ENCODE assay signal across 20 cellular contexts in genomic region chr19:19471682-19472081, GRCh38. TPM values are rescaled to one million over a fixed set of nuclear protein-coding genes. Genes with fewer than 3 reads are reported as not detected.
DNase-seq lines count a peak whose midpoint lies in the region; ATAC-seq, FAIRE-seq and TF ChIP-seq lines count a peak whose summit lies in the region.
"Had no signal": no experiment of that assay in that cellular context is flagged by ENCODE, and none has a peak within 500 bp of the region (broad histone marks: within the 10 kb centered on the region; RNA-seq: fewer than 3 reads in every experiment).

No MANE protein-coding gene starts in this region.

- POLR2A ChIA-PET in GM12878 (lab: Charles Lee): no interaction called here

- H3K36me3 Mint-ChIP-seq in activated T-cell treated with anti-CD3 and anti-CD28 coated beads, Interleukin-2, amount 50 U/mL, for 24 hours (ENCODE audit: low read depth): peaks cover 89% of the 10 kb centered on the region
- H3K36me3 Mint-ChIP-seq in activated T-cell treated with anti-CD3 and anti-CD28 coated beads, Interleukin-2, amount 50 U/mL, for 4 hours (ENCODE audit: insufficient read depth): peaks cover 36% of the 10 kb centered on the region
- peaks cover 72% of the 10 kb centered on the region for H3K36me3 Mint-ChIP-seq in stimulated activated effector memory CD8-positive, alpha-beta T cell treated with anti-CD3 and anti-CD28 coated beads, Interleukin-12 subunit alpha, Interleukin-12 subunit beta, amount 100 ng/mL, for 72 hours

- H3K4me3 Mint-ChIP-seq in activated T-cell treated with anti-CD3 and anti-CD28 coated beads, Interleukin-2, amount 50 U/mL, for 24 hours: no peak overlapping the region
- H3K4me3 Mint-ChIP-seq in activated T-cell treated with anti-CD3 and anti-CD28 coated beads, Interleukin-2, amount 50 U/mL, for 4 hours: no peak overlapping the region
- no peak overlapping the region for H3K4me3 Mint-ChIP-seq in stimulated activated effector memory CD8-positive, alpha-beta T cell treated with anti-CD3 and anti-CD28 coated beads, Interleukin-12 subunit alpha, Interleukin-12 subunit beta, amount 100 ng/mL, for 72 hours

- peaks cover 19% of the 10 kb centered on the region for H3K9me3 Mint-ChIP-seq in activated T-cell treated with anti-CD3 and anti-CD28 coated beads, Interleukin-2, amount 50 U/mL, for 24 hours
- peaks cover 16% of the 10 kb centered on the region for H3K9me3 Mint-ChIP-seq in activated T-cell treated with anti-CD3 and anti-CD28 coated beads, Interleukin-2, amount 50 U/mL, for 4 hours
- peaks cover 7% of the 10 kb centered on the region for H3K9me3 Mint-ChIP-seq in stimulated activated effector memory CD8-positive, alpha-beta T cell treated with anti-CD3 and anti-CD28 coated beads, Interleukin-12 subunit alpha, Interleukin-12 subunit beta, amount 100 ng/mL, for 72 hours

- in situ Hi-C loops in GM12878 (cut with MboI): no loop called here

- H3K4me1 Mint-ChIP-seq in activated T-cell treated with anti-CD3 and anti-CD28 coated beads, Interleukin-2, amount 50 U/mL, for 24 hours (ENCODE audit: low read depth): peaks cover 72% of the 10 kb centered on the region
- H3K4me1 Mint-ChIP-seq in activated T-cell treated with anti-CD3 and anti-CD28 coated beads, Interleukin-2, amount 50 U/mL, for 4 hours (ENCODE audit: low read depth): peaks cover 61% of the 10 kb centered on the region
- H3K4me1 Mint-ChIP-seq in stimulated activated effector memory CD8-positive, alpha-beta T cell treated with anti-CD3 and anti-CD28 coated beads, Interleukin-12 subunit alpha, Interleukin-12 subunit beta, amount 100 ng/mL, for 72 hours: peaks cover 61% of the 10 kb centered on the region

- ATAC-seq in activated T-cell treated with anti-CD3 and anti-CD28 coated beads, Interleukin-2, amount 50 U/mL, for 4 hours: no peak
- ATAC-seq in GM21381 (IDR thresholded peaks at IDR 0.05; ENCODE audit: unreplicated experiment): peak; percentile 35
- peak; percentile 60 for ATAC-seq in GM12878
- no peak for ATAC-seq in stimulated activated effector memory CD8-positive, alpha-beta T cell treated with anti-CD3 and anti-CD28 coated beads, Interleukin-12 subunit alpha, Interleukin-12 subunit beta, amount 100 ng/mL, for 72 hours
- ATAC-seq in GM21423 (IDR thresholded peaks at IDR 0.05; ENCODE audit: unreplicated experiment): no peak
- ATAC-seq: foreskin keratinocyte had no signal

- CTCF ChIA-PET in GM12878 (lab: Yijun Ruan, JAX): interaction anchor here (0.6 to 0.9 kb wide), 3 partner anchors 18 to 129 kb away, joined by 3 to 4 read pairs (median 3); no protein-coding TSS in a partner anchor

- H3K4me2 ChIP-seq in GM12878 (ENCODE audit: control insufficient read depth, insufficient read depth): peak overlapping the region; percentile 52; the same call in 1 of the 2 replicates
- H3K4me2 ChIP-seq: hepatocyte had no signal

- SMC1A ChIA-PET in GM12878 (lab: Charles Lee; ENCODE audit: uncharacterized antibody, unreplicated experiment): interaction anchor here (1.2 to 1.4 kb wide), 2 partner anchors 9 to 13 kb away, joined by 3 read pairs; no protein-coding TSS in a partner anchor

- FAIRE-seq in GM12878 (lab: Jason Lieb, UNC): no peak
- FAIRE-seq: islet of Langerhans had no signal

- no peak overlapping the region for H3K4me3 ChIP-seq in GM12878
- no peak overlapping the region for H3K4me3 ChIP-seq in BE2C (ENCODE audit: low read depth, low read length)
- H3K4me3 ChIP-seq: hepatocyte had no signal

- H3K79me2 ChIP-seq in GM12878 (ENCODE audit: control insufficient read depth, insufficient read depth, low read length): peaks cover 24% of the 10 kb centered on the region

- TF ChIP-seq POLR2A in GM12878 (IDR thresholded peaks at IDR 0.05; ENCODE audit: low read depth, low read length): peak; percentile 29; the same call in 1 of the 2 replicates

- H3K27ac Mint-ChIP-seq in activated T-cell treated with anti-CD3 and anti-CD28 coated beads, Interleukin-2, amount 50 U/mL, for 24 hours: peak overlapping the region; percentile 67
- H3K27ac Mint-ChIP-seq in stimulated activated effector memory CD8-positive, alpha-beta T cell treated with anti-CD3 and anti-CD28 coated beads, Interleukin-12 subunit alpha, Interleukin-12 subunit beta, amount 100 ng/mL, for 72 hours: peak overlapping the region; percentile 17

- RAD21 ChIA-PET in GM12878 (lab: Charles Lee; ENCODE audit: unreplicated experiment): no interaction called here

- peaks cover 5% of the 10 kb centered on the region for H4K20me1 ChIP-seq in GM12878 (ENCODE audit: control insufficient read depth, insufficient read depth)

- H3K36me3 ChIP-seq in GM12878 (ENCODE audit: control insufficient read depth in 2 of 2, insufficient read depth in 2 of 2, low read length in 1 of 2): peaks cover 12% of the 10 kb centered on the region in 2 experiments
- H3K36me3 ChIP-seq in BE2C: peaks cover 30% of the 10 kb centered on the region

- H3K4me1 ChIP-seq in GM12878 (ENCODE audit: control insufficient read depth, insufficient read depth, low read length) (peaks cover 36% of the 10 kb centered on the region), BE2C (no peaks in the 10 kb centered on the region)
- H3K4me1 ChIP-seq: foreskin keratinocyte had no signal

- no peak for TF ChIP-seq RAD21 in GM12878 (IDR thresholded peaks at IDR 0.05; ENCODE audit: insufficient read depth, low read depth, low read length)

- H3K27ac ChIP-seq in GM12878 (ENCODE audit: control insufficient read depth, insufficient read depth): 0 out of 2 replicates have a peak overlapping the region, but pooled peaks have one; percentile 3
- H3K27ac ChIP-seq: C4-2B, foreskin keratinocyte, hepatocyte had no signal

- no peak for DNase-seq in activated T-cell treated with anti-CD3 and anti-CD28 coated beads, Interleukin-2, amount 50 U/mL, for 24 hours
- no peak for DNase-seq in activated T-cell treated with anti-CD3 and anti-CD28 coated beads, Interleukin-2, amount 50 U/mL, for 4 hours
- DNase-seq in GM12878 (ENCODE audit: low read depth, low spot score) (no peak), NCI-H2171 treated with DMSO at 0.1 percent for 48 hours (lab: John Stamatoyannopoulos, UW) (no peak), BE2C (no peak)
- no peak for DNase-seq in stimulated activated effector memory CD8-positive, alpha-beta T cell treated with anti-CD3 and anti-CD28 coated beads, Interleukin-12 subunit alpha, Interleukin-12 subunit beta, amount 100 ng/mL, for 72 hours (ENCODE audit: low spot score in 2 of 2)
- DNase-seq: caudate nucleus; DMS153; foreskin keratinocyte; KBM-7; MV-4-11; NCI-H1930; NCI-H510A; NK-92 treated with Interleukin-12 subunit alpha and Interleukin-12 subunit beta, amount 100 ng/mL, for 24 hours; RPMI8226 had no signal

- intact Hi-C loops in GM12878 (cut with micrococcal nuclease; ENCODE audit: unreplicated experiment): loop anchor here (5.0 kb wide), 1 partner anchor 84 kb away; no protein-coding TSS in a partner anchor

- H2AFZ ChIP-seq in GM12878 (ENCODE audit: control insufficient read depth, low read depth, low read length): no peak overlapping the region
- H2AFZ ChIP-seq: hepatocyte had no signal

- H3K27me3 ChIP-seq in GM12878 (replicated peaks in 1 of 2; ENCODE audit: control insufficient read depth in 2 of 2, insufficient read depth in 2 of 2, low read length in 1 of 2) (no peaks in the 10 kb centered on the region), BE2C (no peaks in the 10 kb centered on the region)
- H3K27me3 ChIP-seq: foreskin keratinocyte, hepatocyte had no signal

- no peak overlapping the region for H3K9ac ChIP-seq in GM12878 (ENCODE audit: control insufficient read depth, insufficient read depth, low read length)

- no peaks in the 10 kb centered on the region for H3K27me3 Mint-ChIP-seq in activated T-cell treated with anti-CD3 and anti-CD28 coated beads, Interleukin-2, amount 50 U/mL, for 24 hours
- H3K27me3 Mint-ChIP-seq in activated T-cell treated with anti-CD3 and anti-CD28 coated beads, Interleukin-2, amount 50 U/mL, for 4 hours (ENCODE audit: low read depth): no peaks in the 10 kb centered on the region

- 18% methylated on average over 6 of the region's 6 CpGs for WGBS in GM12878 (ENCODE audit: insufficient coverage, insufficient replicate concordance, low lambda C conversion rate, missing lambda C conversion rate)

- peaks cover 25% of the 10 kb centered on the region for H3K9me3 ChIP-seq in GM12878 (replicated peaks; ENCODE audit: control insufficient read depth, insufficient read depth, low read length)
- peaks cover 10% of the 10 kb centered on the region for H3K9me3 ChIP-seq in BE2C

- no TSS peak for BruUV-seq in GM12878 (replicated peaks; lab: Mats Ljungman, UMichigan)

- no peak for TF ChIP-seq EP300 in GM12878 (IDR thresholded peaks at IDR 0.05; ENCODE audit: borderline replicate concordance in 1 of 2, control insufficient read depth in 1 of 2, low read depth in 2 of 2, low read length in 2 of 2)

- TF ChIP-seq CTCF in GM12878 (IDR thresholded peaks at IDR 0.05 in 2 of 3, conservative IDR thresholded peaks at IDR 0.05 in 1 of 3; ENCODE audit: control insufficient read depth in 2 of 3, extremely low read depth in 1 of 3, insufficient read depth in 1 of 3, low read depth in 3 of 3, low read length in 3 of 3) (no peak), BE2C (IDR thresholded peaks at IDR 0.05; ENCODE audit: low read depth, low read length) (no peak)

RNA-seq across cellular contexts. Expression of gene TSSK6, which starts 43.7 kb away (rescaled TPM):
- total RNA-seq in activated T-cell treated with anti-CD3 and anti-CD28 coated beads, Interleukin-2, amount 50 U/mL, for 4 hours: 1 to 10 TPM; 3.6 to 3.8 (median 3.8) TPM
- total RNA-seq in GM12878 (2013; cell fraction: nucleolus; rRNA removed): 10.2 and 12.0 TPM in 2 replicates
- total RNA-seq in GM12878 (2014; rRNA removed) (0.82 and 1.6 TPM in 2 replicates), GM12878 (2014; rRNA removed; fragmentation: Illumina TruSeq; extraction: Trizol) (0.49 and 0.55 TPM in 2 replicates), GM12878 (2021) (2.3 and 2.9 TPM in 2 replicates)
- 0.58 TPM for polyA plus RNA-seq in GM12878 (2011; ENCODE audit: low read depth)
- polyA plus RNA-seq in GM12878 (2011; rRNA removed) (0.76 and 1.5 TPM in 2 replicates), GM12878 (2014; fragmentation: Illumina TruSeq; extraction: Trizol) (0.06 TPM in 1 of 2 replicates, not detected in the other), GM12878 (2014; fragmentation: Nextera tagmentation; extraction: Ambion mirVana) (not detected), GM12878 (2014; rRNA removed) (3.6 and 3.7 TPM in 2 replicates), GM12878 (2016; fragmentation: Nextera tagmentation; extraction: Ambion mirVana) (under 1 TPM; 0.38 to 0.47 TPM)
- 3.1 and 4.8 TPM in 2 replicates for polyA plus RNA-seq in GM12878 (2011; cell fraction: cytosol; rRNA removed)
- 12.7 and 13.5 TPM in 2 replicates for polyA plus RNA-seq in GM12878 (2011; cell fraction: nucleus; rRNA removed)
- 1.7 and 2.8 TPM in 2 replicates for polyA plus RNA-seq in GM12878 (2012)
- 1.7 and 5.9 TPM in 2 replicates for polyA minus RNA-seq in GM12878 (2011; rRNA and poly(A)+ RNA removed)
- 2.1 and 3.7 TPM in 2 replicates for polyA minus RNA-seq in GM12878 (2011; cell fraction: cytosol; rRNA and poly(A)+ RNA removed)
- 13.4 and 18.7 TPM in 2 replicates for polyA minus RNA-seq in GM12878 (2011; cell fraction: nucleus; rRNA and poly(A)+ RNA removed)
- polyA plus RNA-seq in BE2C (2012; ENCODE audit: insufficient read depth, insufficient read length, low read depth): 1.5 TPM

RNA-seq across cellular contexts. Expression of gene NDUFA13, which starts 44.3 kb away (rescaled TPM):
- 100 to 1,000 TPM; 431 to 445 (median 436) TPM for total RNA-seq in activated T-cell treated with anti-CD3 and anti-CD28 coated beads, Interleukin-2, amount 50 U/mL, for 4 hours
- 144 and 157 TPM in 2 replicates for total RNA-seq in GM12878 (2013; cell fraction: nucleolus; rRNA removed)
- 263 and 284 TPM in 2 replicates for total RNA-seq in GM12878 (2014; rRNA removed)
- total RNA-seq in GM12878 (2014; rRNA removed; fragmentation: Illumina TruSeq; extraction: Trizol): 303 and 329 TPM in 2 replicates
- 462 and 473 TPM in 2 replicates for total RNA-seq in GM12878 (2021)
- 1,149 TPM for polyA plus RNA-seq in GM12878 (2011; ENCODE audit: low read depth)
- 282 and 475 TPM in 2 replicates for polyA plus RNA-seq in GM12878 (2011; rRNA removed)
- 834 and 1,057 TPM in 2 replicates for polyA plus RNA-seq in GM12878 (2011; cell fraction: cytosol; rRNA removed)
- polyA plus RNA-seq in GM12878 (2011; cell fraction: nucleus; rRNA removed): 373 and 417 TPM in 2 replicates
- 244 and 350 TPM in 2 replicates for polyA plus RNA-seq in GM12878 (2012)
- 53.4 and 224 TPM in 2 replicates for polyA plus RNA-seq in GM12878 (2014; fragmentation: Illumina TruSeq; extraction: Trizol)
- polyA plus RNA-seq in GM12878 (2014; fragmentation: Nextera tagmentation; extraction: Ambion mirVana): 100 to 1,000 TPM; 232 to 449 TPM
- polyA plus RNA-seq in GM12878 (2014; rRNA removed): 528 and 564 TPM in 2 replicates
- 100 to 1,000 TPM; 566 to 586 TPM for polyA plus RNA-seq in GM12878 (2016; fragmentation: Nextera tagmentation; extraction: Ambion mirVana)
- 117 and 160 TPM in 2 replicates for polyA minus RNA-seq in GM12878 (2011; rRNA and poly(A)+ RNA removed)
- polyA minus RNA-seq in GM12878 (2011; cell fraction: cytosol; rRNA and poly(A)+ RNA removed): 69.2 and 95.4 TPM in 2 replicates
- polyA minus RNA-seq in GM12878 (2011; cell fraction: nucleus; rRNA and poly(A)+ RNA removed): 44.1 and 69.0 TPM in 2 replicates
- polyA plus RNA-seq in BE2C (2012; ENCODE audit: insufficient read depth, insufficient read length, low read depth): 1,465 TPM

RNA-seq across cellular contexts. Expression of gene YJEFN3, which starts 57.0 kb away (rescaled TPM):
- total RNA-seq in activated T-cell treated with anti-CD3 and anti-CD28 coated beads, Interleukin-2, amount 50 U/mL, for 4 hours: 10 to 100 TPM; 10.6 to 13.7 (median 13.4) TPM
- total RNA-seq in GM12878 (2013; cell fraction: nucleolus; rRNA removed): 6.9 and 7.3 TPM in 2 replicates
- 0.96 and 0.98 TPM in 2 replicates for total RNA-seq in GM12878 (2014; rRNA removed)
- total RNA-seq in GM12878 (2014; rRNA removed; fragmentation: Illumina TruSeq; extraction: Trizol): 1.2 and 1.4 TPM in 2 replicates
- 5.6 and 5.9 TPM in 2 replicates for total RNA-seq in GM12878 (2021)
- polyA plus RNA-seq in GM12878 (2011; ENCODE audit: low read depth): 1.0 TPM
- 2.4 and 2.6 TPM in 2 replicates for polyA plus RNA-seq in GM12878 (2011; rRNA removed)
- 1.6 and 4.3 TPM in 2 replicates for polyA plus RNA-seq in GM12878 (2011; cell fraction: cytosol; rRNA removed)
- 37.2 and 59.5 TPM in 2 replicates for polyA plus RNA-seq in GM12878 (2011; cell fraction: nucleus; rRNA removed)
- polyA plus RNA-seq in GM12878 (2012): 3.6 and 5.1 TPM in 2 replicates
- 4.6 and 5.2 TPM in 2 replicates for polyA plus RNA-seq in GM12878 (2014; fragmentation: Illumina TruSeq; extraction: Trizol)
- under 1 TPM; 0.05 to 0.08 TPM for polyA plus RNA-seq in GM12878 (2014; fragmentation: Nextera tagmentation; extraction: Ambion mirVana)
- polyA plus RNA-seq in GM12878 (2014; rRNA removed): 5.5 and 6.2 TPM in 2 replicates
- 1 to 10 TPM; 6.3 to 6.9 TPM for polyA plus RNA-seq in GM12878 (2016; fragmentation: Nextera tagmentation; extraction: Ambion mirVana)
- 0.95 and 1.4 TPM in 2 replicates for polyA minus RNA-seq in GM12878 (2011; rRNA and poly(A)+ RNA removed)
- polyA minus RNA-seq in GM12878 (2011; cell fraction: cytosol; rRNA and poly(A)+ RNA removed): 1.2 and 1.4 TPM in 2 replicates
- polyA minus RNA-seq in GM12878 (2011; cell fraction: nucleus; rRNA and poly(A)+ RNA removed): 1.8 and 7.4 TPM in 2 replicates
- polyA plus RNA-seq in BE2C (2012; ENCODE audit: insufficient read depth, insufficient read length, low read depth): 2.4 TPM

Comparison
In these comparisons a context has a peak if more than half of its experiments do, and no peak if none do; other contexts are left out.
1. ATAC-seq: peak in GM21381 (single experiment) and GM12878 (single experiment); none in activated T-cell treated with anti-CD3 and anti-CD28 coated beads, Interleukin-2, amount 50 U/mL, for 4 hours (0 of 2), stimulated activated effector memory CD8-positive, alpha-beta T cell treated with anti-CD3 and anti-CD28 coated beads, Interleukin-12 subunit alpha, Interleukin-12 subunit beta, amount 100 ng/mL, for 72 hours (single experiment) and GM21423 (single experiment).